ENCODE assay signal across 1 cellular context in the genomic region with DNA sequence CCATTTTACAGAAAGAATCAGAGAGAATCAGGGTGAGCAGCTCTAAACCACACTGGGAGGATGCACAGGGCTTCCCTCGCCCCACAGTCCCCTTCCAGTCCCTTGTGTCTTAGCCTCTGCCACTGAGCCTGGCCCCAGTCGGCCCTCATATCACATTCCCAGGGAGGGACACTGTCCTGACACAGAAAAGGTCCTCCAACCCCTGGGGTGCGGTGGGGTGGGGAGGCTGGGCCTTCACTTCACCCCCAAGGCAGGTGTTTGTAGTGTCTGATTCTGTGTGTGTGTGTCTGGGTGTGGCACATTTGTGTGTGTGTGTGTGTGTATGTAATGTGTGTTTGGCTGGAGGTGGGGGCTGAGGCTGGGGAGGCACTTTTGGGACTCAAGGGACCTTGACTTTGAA.
TF ChIP-seq lines count a peak whose summit lies in the region.

No MANE protein-coding gene starts in this region.

TF ChIP-seq in HEK293, 187 proteins besides CTCF, POLR2A, EP300 and RAD21:
- 0 out of 2 replicates have a peak, but pooled peaks have one; percentile 11 for TF ChIP-seq GLIS2 (tag by site-specific recombination; IDR thresholded peaks at IDR 0.05)
- no peak for TF ChIP-seq ZFP3 (tag by site-specific recombination; IDR thresholded peaks at IDR 0.05; ENCODE audit: low read depth)
